ENCODE assay signal across 2 cellular contexts in the genomic region with DNA sequence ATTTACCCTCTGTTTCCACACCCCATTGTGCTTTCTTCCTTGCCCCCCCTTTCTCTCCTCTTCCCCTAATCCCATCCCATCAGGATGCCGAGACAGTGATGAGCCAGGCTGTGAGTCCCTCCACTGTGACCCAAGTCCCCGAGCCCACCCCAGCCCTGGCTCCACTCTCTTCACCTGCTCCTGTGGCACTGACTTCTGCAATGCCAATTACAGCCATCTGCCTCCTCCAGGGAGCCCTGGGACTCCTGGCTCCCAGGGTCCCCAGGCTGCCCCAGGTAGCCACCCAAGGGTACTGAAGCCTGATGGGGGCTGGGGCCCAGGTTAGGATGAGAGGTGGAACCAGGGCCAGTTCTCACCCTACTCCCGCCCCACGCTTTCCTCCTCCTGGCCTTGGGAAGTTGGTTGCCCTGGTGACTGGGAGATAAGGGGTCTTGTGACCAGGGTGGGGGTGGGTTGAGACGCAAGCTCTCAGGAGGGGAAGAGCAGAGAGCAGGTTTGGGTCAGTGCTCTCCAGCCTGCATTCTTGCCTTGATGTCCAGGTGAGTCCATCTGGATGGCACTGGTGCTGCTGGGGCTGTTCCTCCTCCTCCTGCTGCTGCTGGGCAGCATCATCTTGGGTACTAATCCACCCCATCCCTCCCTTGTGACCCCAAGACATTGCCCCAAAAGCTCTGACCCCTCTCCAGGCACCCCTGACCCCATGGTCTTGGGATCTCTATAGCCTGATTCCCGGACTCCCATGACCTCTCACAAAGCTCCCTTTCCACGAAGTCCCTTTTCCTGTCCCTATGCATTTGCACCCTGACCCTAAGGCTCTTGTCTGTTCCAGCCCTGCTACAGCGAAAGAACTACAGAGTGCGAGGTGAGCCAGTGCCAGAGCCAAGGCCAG.
TF ChIP-seq lines count a peak whose summit lies in the region.

No MANE protein-coding gene starts in this region.

TF ChIP-seq in SK-N-SH, 30 proteins besides CTCF, POLR2A, EP300 and RAD21 (continued from another document):
- TF ChIP-seq, protein P1, sequence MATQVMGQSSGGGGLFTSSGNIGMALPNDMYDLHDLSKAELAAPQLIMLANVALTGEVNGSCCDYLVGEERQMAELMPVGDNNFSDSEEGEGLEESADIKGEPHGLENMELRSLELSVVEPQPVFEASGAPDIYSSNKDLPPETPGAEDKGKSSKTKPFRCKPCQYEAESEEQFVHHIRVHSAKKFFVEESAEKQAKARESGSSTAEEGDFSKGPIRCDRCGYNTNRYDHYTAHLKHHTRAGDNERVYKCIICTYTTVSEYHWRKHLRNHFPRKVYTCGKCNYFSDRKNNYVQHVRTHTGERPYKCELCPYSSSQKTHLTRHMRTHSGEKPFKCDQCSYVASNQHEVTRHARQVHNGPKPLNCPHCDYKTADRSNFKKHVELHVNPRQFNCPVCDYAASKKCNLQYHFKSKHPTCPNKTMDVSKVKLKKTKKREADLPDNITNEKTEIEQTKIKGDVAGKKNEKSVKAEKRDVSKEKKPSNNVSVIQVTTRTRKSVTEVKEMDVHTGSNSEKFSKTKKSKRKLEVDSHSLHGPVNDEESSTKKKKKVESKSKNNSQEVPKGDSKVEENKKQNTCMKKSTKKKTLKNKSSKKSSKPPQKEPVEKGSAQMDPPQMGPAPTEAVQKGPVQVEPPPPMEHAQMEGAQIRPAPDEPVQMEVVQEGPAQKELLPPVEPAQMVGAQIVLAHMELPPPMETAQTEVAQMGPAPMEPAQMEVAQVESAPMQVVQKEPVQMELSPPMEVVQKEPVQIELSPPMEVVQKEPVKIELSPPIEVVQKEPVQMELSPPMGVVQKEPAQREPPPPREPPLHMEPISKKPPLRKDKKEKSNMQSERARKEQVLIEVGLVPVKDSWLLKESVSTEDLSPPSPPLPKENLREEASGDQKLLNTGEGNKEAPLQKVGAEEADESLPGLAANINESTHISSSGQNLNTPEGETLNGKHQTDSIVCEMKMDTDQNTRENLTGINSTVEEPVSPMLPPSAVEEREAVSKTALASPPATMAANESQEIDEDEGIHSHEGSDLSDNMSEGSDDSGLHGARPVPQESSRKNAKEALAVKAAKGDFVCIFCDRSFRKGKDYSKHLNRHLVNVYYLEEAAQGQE (IDR thresholded peaks at IDR 0.05; ENCODE audit: low read depth, low read length) = no peak
- TF ChIP-seq TAF1 (IDR thresholded peaks at IDR 0.05; ENCODE audit: borderline replicate concordance, low read depth, low read length) = no peak
- TF ChIP-seq, protein P2, sequence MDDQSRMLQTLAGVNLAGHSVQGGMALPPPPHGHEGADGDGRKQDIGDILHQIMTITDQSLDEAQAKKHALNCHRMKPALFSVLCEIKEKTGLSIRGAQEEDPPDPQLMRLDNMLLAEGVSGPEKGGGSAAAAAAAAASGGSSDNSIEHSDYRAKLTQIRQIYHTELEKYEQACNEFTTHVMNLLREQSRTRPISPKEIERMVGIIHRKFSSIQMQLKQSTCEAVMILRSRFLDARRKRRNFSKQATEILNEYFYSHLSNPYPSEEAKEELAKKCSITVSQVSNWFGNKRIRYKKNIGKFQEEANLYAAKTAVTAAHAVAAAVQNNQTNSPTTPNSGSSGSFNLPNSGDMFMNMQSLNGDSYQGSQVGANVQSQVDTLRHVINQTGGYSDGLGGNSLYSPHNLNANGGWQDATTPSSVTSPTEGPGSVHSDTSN (IDR thresholded peaks at IDR 0.05) = no peak

TF ChIP-seq in K562, 482 proteins besides CTCF, POLR2A, EP300 and RAD21 (continued from another document and continues in another):
- TF ChIP-seq, protein P3, sequence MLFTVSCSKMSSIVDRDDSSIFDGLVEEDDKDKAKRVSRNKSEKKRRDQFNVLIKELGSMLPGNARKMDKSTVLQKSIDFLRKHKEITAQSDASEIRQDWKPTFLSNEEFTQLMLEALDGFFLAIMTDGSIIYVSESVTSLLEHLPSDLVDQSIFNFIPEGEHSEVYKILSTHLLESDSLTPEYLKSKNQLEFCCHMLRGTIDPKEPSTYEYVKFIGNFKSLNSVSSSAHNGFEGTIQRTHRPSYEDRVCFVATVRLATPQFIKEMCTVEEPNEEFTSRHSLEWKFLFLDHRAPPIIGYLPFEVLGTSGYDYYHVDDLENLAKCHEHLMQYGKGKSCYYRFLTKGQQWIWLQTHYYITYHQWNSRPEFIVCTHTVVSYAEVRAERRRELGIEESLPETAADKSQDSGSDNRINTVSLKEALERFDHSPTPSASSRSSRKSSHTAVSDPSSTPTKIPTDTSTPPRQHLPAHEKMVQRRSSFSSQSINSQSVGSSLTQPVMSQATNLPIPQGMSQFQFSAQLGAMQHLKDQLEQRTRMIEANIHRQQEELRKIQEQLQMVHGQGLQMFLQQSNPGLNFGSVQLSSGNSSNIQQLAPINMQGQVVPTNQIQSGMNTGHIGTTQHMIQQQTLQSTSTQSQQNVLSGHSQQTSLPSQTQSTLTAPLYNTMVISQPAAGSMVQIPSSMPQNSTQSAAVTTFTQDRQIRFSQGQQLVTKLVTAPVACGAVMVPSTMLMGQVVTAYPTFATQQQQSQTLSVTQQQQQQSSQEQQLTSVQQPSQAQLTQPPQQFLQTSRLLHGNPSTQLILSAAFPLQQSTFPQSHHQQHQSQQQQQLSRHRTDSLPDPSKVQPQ (CRISPR knock-in tag; IDR thresholded peaks at IDR 0.05; ENCODE audit: borderline replicate concordance) = no peak
- TF ChIP-seq ARNT (IDR thresholded peaks at IDR 0.05) (no peak), ETS2 (tag; IDR thresholded peaks at IDR 0.05; ENCODE audit: borderline replicate concordance, poor library complexity, severe bottlenecking) (no peak), NCOA1 (IDR thresholded peaks at IDR 0.05; ENCODE audit: low read depth) (no peak), PRMT5 (CRISPR knock-in tag; IDR thresholded peaks at IDR 0.05) (no peak), HDGF (IDR thresholded peaks at IDR 0.05) (peak; percentile 65; the same call in 1 of the 2 replicates), CHD2 (IDR thresholded peaks at IDR 0.05; ENCODE audit: low read depth, low read length) (0 out of 2 replicates have a peak, but pooled peaks have one; percentile 26), ZNF140 (CRISPR knock-in tag; IDR thresholded peaks at IDR 0.05) (no peak), ELF2 (CRISPR knock-in tag; IDR thresholded peaks at IDR 0.05) (0 out of 2 replicates have a peak, but pooled peaks have one; percentile 47), PYGO2 (tag; IDR thresholded peaks at IDR 0.05) (no peak), KLF1 (tag; IDR thresholded peaks at IDR 0.05) (no peak), ZNF263 (CRISPR knock-in tag; IDR thresholded peaks at IDR 0.05; ENCODE audit: borderline replicate concordance) (peak; percentile 48; the same call in 1 of the 2 replicates), ZNF76 (CRISPR knock-in tag; IDR thresholded peaks at IDR 0.05; ENCODE audit: borderline replicate concordance) (0 out of 2 replicates have a peak, but pooled peaks have one; percentile 16), CC2D1A (IDR thresholded peaks at IDR 0.05) (no peak), ZFPM2 (CRISPR knock-in tag; IDR thresholded peaks at IDR 0.05) (no peak), ZNF830 (CRISPR knock-in tag; IDR thresholded peaks at IDR 0.05) (no peak), DNMT1 (IDR thresholded peaks at IDR 0.05) (no peak), NR2C1 (IDR thresholded peaks at IDR 0.05) (no peak), NR2C1 (tag; IDR thresholded peaks at IDR 0.05) (0 out of 2 replicates have a peak, but pooled peaks have one; percentile 16), TAF1 (IDR thresholded peaks at IDR 0.05; ENCODE audit: control insufficient read depth, extremely low read depth, insufficient read depth, low read length, severe bottlenecking) (no peak), EGR1 (conservative IDR thresholded peaks at IDR 0.05) (peak; percentile 69)
- TF ChIP-seq, protein P4, sequence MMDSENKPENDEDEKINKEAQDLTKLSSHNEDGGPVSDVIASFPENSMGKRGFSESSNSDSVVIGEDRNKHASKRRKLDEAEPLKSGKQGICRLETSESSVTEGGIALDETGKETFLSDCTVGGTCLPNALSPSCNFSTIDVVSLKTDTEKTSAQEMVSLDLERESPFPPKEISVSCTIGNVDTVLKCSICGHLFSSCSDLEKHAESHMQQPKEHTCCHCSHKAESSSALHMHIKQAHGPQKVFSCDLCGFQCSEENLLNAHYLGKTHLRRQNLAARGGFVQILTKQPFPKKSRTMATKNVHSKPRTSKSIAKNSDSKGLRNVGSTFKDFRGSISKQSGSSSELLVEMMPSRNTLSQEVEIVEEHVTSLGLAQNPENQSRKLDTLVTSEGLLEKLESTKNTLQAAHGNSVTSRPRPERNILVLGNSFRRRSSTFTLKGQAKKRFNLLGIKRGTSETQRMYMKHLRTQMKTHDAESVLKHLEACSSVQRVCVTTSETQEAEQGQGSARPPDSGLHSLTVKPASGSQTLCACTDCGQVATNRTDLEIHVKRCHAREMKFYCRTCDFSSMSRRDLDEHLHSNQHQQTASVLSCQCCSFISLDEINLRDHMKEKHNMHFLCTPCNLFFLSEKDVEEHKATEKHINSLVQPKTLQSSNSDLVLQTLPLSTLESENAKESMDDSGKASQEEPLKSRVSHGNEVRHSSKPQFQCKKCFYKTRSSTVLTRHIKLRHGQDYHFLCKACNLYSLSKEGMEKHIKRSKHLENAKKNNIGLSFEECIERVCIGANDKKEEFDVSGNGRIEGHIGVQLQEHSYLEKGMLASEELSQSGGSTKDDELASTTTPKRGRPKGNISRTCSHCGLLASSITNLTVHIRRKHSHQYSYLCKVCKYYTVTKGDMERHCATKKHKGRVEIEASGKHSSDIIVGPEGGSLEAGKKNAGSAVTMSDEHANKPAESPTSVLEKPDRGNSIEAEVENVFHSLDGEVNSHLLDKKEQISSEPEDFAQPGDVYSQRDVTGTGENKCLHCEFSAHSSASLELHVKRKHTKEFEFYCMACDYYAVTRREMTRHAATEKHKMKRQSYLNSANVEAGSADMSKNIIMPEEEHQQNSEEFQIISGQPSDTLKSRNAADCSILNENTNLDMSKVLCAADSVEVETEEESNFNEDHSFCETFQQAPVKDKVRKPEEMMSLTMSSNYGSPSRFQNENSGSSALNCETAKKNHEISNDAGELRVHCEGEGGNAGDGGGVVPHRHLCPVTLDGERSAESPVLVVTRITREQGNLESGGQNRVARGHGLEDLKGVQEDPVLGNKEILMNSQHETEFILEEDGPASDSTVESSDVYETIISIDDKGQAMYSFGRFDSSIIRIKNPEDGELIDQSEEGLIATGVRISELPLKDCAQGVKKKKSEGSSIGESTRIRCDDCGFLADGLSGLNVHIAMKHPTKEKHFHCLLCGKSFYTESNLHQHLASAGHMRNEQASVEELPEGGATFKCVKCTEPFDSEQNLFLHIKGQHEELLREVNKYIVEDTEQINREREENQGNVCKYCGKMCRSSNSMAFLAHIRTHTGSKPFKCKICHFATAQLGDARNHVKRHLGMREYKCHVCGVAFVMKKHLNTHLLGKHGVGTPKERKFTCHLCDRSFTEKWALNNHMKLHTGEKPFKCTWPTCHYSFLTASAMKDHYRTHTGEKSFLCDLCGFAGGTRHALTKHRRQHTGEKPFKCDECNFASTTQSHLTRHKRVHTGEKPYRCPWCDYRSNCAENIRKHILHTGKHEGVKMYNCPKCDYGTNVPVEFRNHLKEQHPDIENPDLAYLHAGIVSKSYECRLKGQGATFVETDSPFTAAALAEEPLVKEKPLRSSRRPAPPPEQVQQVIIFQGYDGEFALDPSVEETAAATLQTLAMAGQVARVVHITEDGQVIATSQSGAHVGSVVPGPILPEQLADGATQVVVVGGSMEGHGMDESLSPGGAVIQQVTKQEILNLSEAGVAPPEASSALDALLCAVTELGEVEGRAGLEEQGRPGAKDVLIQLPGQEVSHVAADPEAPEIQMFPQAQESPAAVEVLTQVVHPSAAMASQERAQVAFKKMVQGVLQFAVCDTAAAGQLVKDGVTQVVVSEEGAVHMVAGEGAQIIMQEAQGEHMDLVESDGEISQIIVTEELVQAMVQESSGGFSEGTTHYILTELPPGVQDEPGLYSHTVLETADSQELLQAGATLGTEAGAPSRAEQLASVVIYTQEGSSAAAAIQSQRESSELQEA (IDR thresholded peaks at IDR 0.05; ENCODE audit: low read depth) = no peak
- TF ChIP-seq, protein P5, sequence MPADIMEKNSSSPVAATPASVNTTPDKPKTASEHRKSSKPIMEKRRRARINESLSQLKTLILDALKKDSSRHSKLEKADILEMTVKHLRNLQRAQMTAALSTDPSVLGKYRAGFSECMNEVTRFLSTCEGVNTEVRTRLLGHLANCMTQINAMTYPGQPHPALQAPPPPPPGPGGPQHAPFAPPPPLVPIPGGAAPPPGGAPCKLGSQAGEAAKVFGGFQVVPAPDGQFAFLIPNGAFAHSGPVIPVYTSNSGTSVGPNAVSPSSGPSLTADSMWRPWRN (IDR thresholded peaks at IDR 0.05; ENCODE audit: low read depth) = no peak
- TF ChIP-seq, protein P6, sequence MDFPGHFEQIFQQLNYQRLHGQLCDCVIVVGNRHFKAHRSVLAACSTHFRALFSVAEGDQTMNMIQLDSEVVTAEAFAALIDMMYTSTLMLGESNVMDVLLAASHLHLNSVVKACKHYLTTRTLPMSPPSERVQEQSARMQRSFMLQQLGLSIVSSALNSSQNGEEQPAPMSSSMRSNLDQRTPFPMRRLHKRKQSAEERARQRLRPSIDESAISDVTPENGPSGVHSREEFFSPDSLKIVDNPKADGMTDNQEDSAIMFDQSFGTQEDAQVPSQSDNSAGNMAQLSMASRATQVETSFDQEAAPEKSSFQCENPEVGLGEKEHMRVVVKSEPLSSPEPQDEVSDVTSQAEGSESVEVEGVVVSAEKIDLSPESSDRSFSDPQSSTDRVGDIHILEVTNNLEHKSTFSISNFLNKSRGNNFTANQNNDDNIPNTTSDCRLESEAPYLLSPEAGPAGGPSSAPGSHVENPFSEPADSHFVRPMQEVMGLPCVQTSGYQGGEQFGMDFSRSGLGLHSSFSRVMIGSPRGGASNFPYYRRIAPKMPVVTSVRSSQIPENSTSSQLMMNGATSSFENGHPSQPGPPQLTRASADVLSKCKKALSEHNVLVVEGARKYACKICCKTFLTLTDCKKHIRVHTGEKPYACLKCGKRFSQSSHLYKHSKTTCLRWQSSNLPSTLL (IDR thresholded peaks at IDR 0.05) = no peak
- TF ChIP-seq, protein P7, sequence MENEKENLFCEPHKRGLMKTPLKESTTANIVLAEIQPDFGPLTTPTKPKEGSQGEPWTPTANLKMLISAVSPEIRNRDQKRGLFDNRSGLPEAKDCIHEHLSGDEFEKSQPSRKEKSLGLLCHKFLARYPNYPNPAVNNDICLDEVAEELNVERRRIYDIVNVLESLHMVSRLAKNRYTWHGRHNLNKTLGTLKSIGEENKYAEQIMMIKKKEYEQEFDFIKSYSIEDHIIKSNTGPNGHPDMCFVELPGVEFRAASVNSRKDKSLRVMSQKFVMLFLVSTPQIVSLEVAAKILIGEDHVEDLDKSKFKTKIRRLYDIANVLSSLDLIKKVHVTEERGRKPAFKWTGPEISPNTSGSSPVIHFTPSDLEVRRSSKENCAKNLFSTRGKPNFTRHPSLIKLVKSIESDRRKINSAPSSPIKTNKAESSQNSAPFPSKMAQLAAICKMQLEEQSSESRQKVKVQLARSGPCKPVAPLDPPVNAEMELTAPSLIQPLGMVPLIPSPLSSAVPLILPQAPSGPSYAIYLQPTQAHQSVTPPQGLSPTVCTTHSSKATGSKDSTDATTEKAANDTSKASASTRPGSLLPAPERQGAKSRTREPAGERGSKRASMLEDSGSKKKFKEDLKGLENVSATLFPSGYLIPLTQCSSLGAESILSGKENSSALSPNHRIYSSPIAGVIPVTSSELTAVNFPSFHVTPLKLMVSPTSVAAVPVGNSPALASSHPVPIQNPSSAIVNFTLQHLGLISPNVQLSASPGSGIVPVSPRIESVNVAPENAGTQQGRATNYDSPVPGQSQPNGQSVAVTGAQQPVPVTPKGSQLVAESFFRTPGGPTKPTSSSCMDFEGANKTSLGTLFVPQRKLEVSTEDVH (IDR thresholded peaks at IDR 0.05; ENCODE audit: low read depth, partially characterized antibody) = no peak
- TF ChIP-seq, protein P8, sequence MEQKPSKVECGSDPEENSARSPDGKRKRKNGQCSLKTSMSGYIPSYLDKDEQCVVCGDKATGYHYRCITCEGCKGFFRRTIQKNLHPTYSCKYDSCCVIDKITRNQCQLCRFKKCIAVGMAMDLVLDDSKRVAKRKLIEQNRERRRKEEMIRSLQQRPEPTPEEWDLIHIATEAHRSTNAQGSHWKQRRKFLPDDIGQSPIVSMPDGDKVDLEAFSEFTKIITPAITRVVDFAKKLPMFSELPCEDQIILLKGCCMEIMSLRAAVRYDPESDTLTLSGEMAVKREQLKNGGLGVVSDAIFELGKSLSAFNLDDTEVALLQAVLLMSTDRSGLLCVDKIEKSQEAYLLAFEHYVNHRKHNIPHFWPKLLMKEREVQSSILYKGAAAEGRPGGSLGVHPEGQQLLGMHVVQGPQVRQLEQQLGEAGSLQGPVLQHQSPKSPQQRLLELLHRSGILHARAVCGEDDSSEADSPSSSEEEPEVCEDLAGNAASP (IDR thresholded peaks at IDR 0.05) = no peak
